ENCODE assay signal across 14 cellular contexts in the genomic region with DNA sequence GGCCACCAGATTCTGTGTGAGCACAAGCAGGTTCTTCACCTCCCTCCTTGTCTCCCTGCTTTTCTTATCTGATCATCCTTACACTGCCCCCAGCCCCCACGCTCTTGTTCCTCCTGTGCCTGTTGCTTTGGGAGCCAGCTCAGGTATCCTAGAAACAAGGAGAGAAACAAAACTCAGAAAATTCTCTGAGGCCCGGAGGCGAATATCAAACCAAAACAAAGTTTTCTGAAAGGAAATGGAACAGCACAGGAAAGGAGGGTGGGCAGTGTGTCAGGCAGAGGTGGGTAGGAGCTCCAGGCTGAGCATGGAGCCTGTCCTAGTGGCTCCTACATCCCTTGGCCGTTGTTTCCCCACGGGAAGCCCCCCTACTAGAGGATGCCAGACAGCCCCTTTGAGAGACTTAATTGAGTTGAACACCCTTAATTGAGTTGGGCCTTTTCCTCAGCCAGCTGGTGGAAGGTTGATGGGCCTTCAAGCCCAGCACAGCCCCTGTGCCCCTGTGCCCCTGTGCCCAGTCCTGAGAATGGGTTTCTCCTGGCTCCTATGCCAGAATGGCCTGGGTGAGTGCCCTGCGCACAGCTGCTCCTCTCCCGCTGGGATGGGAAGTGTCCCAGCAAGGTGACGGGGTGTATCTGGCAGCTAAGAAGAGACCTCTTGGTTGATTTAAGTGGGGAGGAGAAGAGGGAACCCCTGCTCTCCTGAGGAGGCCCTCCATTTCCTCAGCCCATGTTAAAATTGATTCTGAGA. TPM values are rescaled to one million over a fixed set of nuclear protein-coding genes. Genes with fewer than 3 reads are reported as not detected.
DNase-seq lines count a peak whose midpoint lies in the region; ATAC-seq, FAIRE-seq and TF ChIP-seq lines count a peak whose summit lies in the region.
"Had no signal": no experiment of that assay in that cellular context is flagged by ENCODE, and none has a peak within 500 bp of the region (broad histone marks: within the 10 kb centered on the region; RNA-seq: fewer than 3 reads in every experiment).

No MANE protein-coding gene starts in this region.

- peak overlapping the region; percentile 47 for H2AK5ac ChIP-seq in trophoblast cell (ENCODE audit: low read length)

- no peaks in the 10 kb centered on the region for H3K9me1 ChIP-seq in endothelial cell of umbilical vein (replicated peaks; ENCODE audit: control insufficient read depth, extremely low read depth, insufficient read depth, low read length)

- peak overlapping the region; percentile 67 for H3K18ac ChIP-seq in trophoblast cell (ENCODE audit: low read length)

- no peaks in the 10 kb centered on the region for H3K4me1 ChIP-seq in CD4-positive, CD25-positive, alpha-beta regulatory T cell (ENCODE audit: control insufficient read depth, insufficient read depth, low read length, poor library complexity, severe bottlenecking)
- H3K4me1 ChIP-seq in RWPE2 (ENCODE audit: insufficient read depth, poor library complexity, severe bottlenecking) = peaks cover 62% of the 10 kb centered on the region
- peaks cover 27% of the 10 kb centered on the region for H3K4me1 ChIP-seq in endothelial cell of umbilical vein (ENCODE audit: control insufficient read depth, extremely low read depth, insufficient read depth, low read length)
- H3K4me1 ChIP-seq in trophoblast cell (ENCODE audit: control insufficient read depth in 1 of 2, insufficient read depth in 2 of 2, low read length in 2 of 2) = peaks cover 25 to 32% of the 10 kb centered on the region in 2 experiments

- H3K4me1 Mint-ChIP-seq in CD4-positive, CD25-positive, alpha-beta regulatory T cell = peaks cover 0 to 9% (median 4%) of the 10 kb centered on the region in 4 donors

- H2AFZ ChIP-seq in endothelial cell of umbilical vein (ENCODE audit: low read depth, low read length) = no peak overlapping the region
- no peak overlapping the region for H2AFZ ChIP-seq in trophoblast cell (ENCODE audit: insufficient read depth, low read length, poor library complexity)

- no peak overlapping the region for H3K27ac ChIP-seq in CD4-positive, CD25-positive, alpha-beta regulatory T cell (ENCODE audit: insufficient read depth, low read length, poor library complexity, severe bottlenecking)
- H3K27ac ChIP-seq in RWPE2 (ENCODE audit: poor library complexity, severe bottlenecking) (peak overlapping the region; percentile 90), endothelial cell of umbilical vein (ENCODE audit: insufficient read depth, low read depth, low read length) (no peak overlapping the region), trophoblast cell (ENCODE audit: low read depth, low read length) (peak overlapping the region; percentile 85)

- H3K36me3 ChIP-seq in CD4-positive, CD25-positive, alpha-beta regulatory T cell (ENCODE audit: control insufficient read depth, insufficient read depth, low read length) = peaks cover 9% of the 10 kb centered on the region
- H3K36me3 ChIP-seq in RWPE2 (ENCODE audit: low read depth) (peaks cover 49% of the 10 kb centered on the region), endothelial cell of umbilical vein (ENCODE audit: control insufficient read depth in 2 of 2, extremely low read depth in 1 of 2, insufficient read depth in 2 of 2, low read length in 2 of 2) (peaks cover 0 to 6% of the 10 kb centered on the region in 2 experiments), trophoblast cell (ENCODE audit: control insufficient read depth in 1 of 2, insufficient read depth in 2 of 2, low read length in 2 of 2) (peaks cover 5 to 8% of the 10 kb centered on the region in 2 experiments)

- H2BK120ac ChIP-seq in trophoblast cell (ENCODE audit: insufficient read depth, low read length, poor library complexity) = peak overlapping the region; percentile 98

- peak overlapping the region; percentile 64 for H4K8ac ChIP-seq in trophoblast cell (ENCODE audit: low read depth, low read length)

- peak overlapping the region; percentile 95 for H2BK5ac ChIP-seq in trophoblast cell (ENCODE audit: low read depth, low read length, poor library complexity)

- H3K27me3 ChIP-seq in CD4-positive, CD25-positive, alpha-beta regulatory T cell (ENCODE audit: control insufficient read depth, insufficient read depth, low read length) = no peaks in the 10 kb centered on the region
- H3K27me3 ChIP-seq in RWPE2 (ENCODE audit: insufficient read depth, poor library complexity, severe bottlenecking) = no peaks in the 10 kb centered on the region
- H3K27me3 ChIP-seq in endothelial cell of umbilical vein (ENCODE audit: control insufficient read depth in 2 of 2, insufficient read depth in 2 of 2, low read length in 2 of 2) = no peaks in the 10 kb centered on the region
- H3K27me3 ChIP-seq in trophoblast cell (ENCODE audit: insufficient read depth, low read length) = no peaks in the 10 kb centered on the region

- CTCF ChIA-PET in endothelial cell of umbilical vein (lab: Charles Lee) = interaction anchor here (1.1 to 15.9 kb wide), 4 partner anchors 17 to 201 kb away, joined by 3 to 754 read pairs (median 6); a partner anchor contains a TSS

- TF ChIP-seq CTCF in RWPE2 (IDR thresholded peaks at IDR 0.05; ENCODE audit: poor library complexity, severe bottlenecking) (no peak), endothelial cell of umbilical vein (IDR thresholded peaks at IDR 0.05; ENCODE audit: extremely low read depth in 1 of 2, insufficient read depth in 1 of 2, low read depth in 1 of 2, low read length in 2 of 2) (no peak)

- peak overlapping the region; percentile 97 for H2BK12ac ChIP-seq in trophoblast cell (ENCODE audit: low read length)

- no peak overlapping the region for H3K4me3 Mint-ChIP-seq in CD4-positive, CD25-positive, alpha-beta regulatory T cell
- H3K4me3 Mint-ChIP-seq: activated CD8-positive, alpha-beta memory T cell treated with anti-CD3 and anti-CD28 coated beads, Interleukin-2, amount 10 ng/mL, durations not matched to agents 7 days and 5 days; natural killer cell had no signal

- no peak for ATAC-seq in CD4-positive, CD25-positive, alpha-beta regulatory T cell (ENCODE audit: low read depth in 2 of 2)
- no peak for ATAC-seq in RWPE2 (ENCODE audit: low read depth)
- ATAC-seq in HG02642 (IDR thresholded peaks at IDR 0.05; ENCODE audit: poor library complexity, unreplicated experiment) = no peak
- ATAC-seq: activated CD8-positive, alpha-beta memory T cell treated with anti-CD3 and anti-CD28 coated beads, Interleukin-2, amount 10 ng/mL, durations not matched to agents 7 days and 5 days; natural killer cell had no signal

- no peak overlapping the region for H3K4me2 ChIP-seq in endothelial cell of umbilical vein (ENCODE audit: insufficient read depth, low read length)
- peak overlapping the region; percentile 25 for H3K4me2 ChIP-seq in trophoblast cell (ENCODE audit: low read length)

- TF ChIP-seq POLR2A in endothelial cell of umbilical vein (IDR thresholded peaks at IDR 0.05; ENCODE audit: low read depth, low read length) = no peak

- peak overlapping the region; percentile 97 for H4K91ac ChIP-seq in trophoblast cell (ENCODE audit: low read depth, low read length)

- H3K9me3 Mint-ChIP-seq in CD4-positive, CD25-positive, alpha-beta regulatory T cell = no peaks in the 10 kb centered on the region
- H3K9me3 Mint-ChIP-seq: natural killer cell had no signal

- peaks cover 18% of the 10 kb centered on the region for H3K36me3 Mint-ChIP-seq in CD4-positive, CD25-positive, alpha-beta regulatory T cell
- H3K36me3 Mint-ChIP-seq: natural killer cell had no signal

- H3K79me1 ChIP-seq in trophoblast cell (ENCODE audit: low read length) = peaks cover 24% of the 10 kb centered on the region

- dilution Hi-C loops in endothelial cell of umbilical vein (cut with MboI; ENCODE audit: extremely low pct_ligation_motif_present, low sequenced_read_pairs) = no loop called here

- BruUV-seq in endothelial cell of umbilical vein (replicated peaks; lab: Mats Ljungman, UMichigan) = no TSS peak

- H3K23ac ChIP-seq in trophoblast cell (ENCODE audit: low read length) = no peak overlapping the region

- no peak for FAIRE-seq in endothelial cell of umbilical vein (lab: Jason Lieb, UNC)
- FAIRE-seq: K562 had no signal

- peak overlapping the region; percentile 4 for H4K12ac ChIP-seq in trophoblast cell (ENCODE audit: low read depth, low read length)

- H3K4me3 ChIP-seq in CD4-positive, CD25-positive, alpha-beta regulatory T cell (ENCODE audit: low read depth, low read length) = no peak overlapping the region
- H3K4me3 ChIP-seq in RWPE2 (ENCODE audit: severe bottlenecking) = no peak overlapping the region
- no peak overlapping the region for H3K4me3 ChIP-seq in endothelial cell of umbilical vein (replicated peaks in 1 of 3; ENCODE audit: insufficient read depth in 1 of 3, low read depth in 1 of 3, low read length in 3 of 3)
- H3K4me3 ChIP-seq in trophoblast cell (ENCODE audit: low read depth, low read length) = no peak overlapping the region
- H3K4me3 ChIP-seq: K562 had no signal

- H3K9ac ChIP-seq in endothelial cell of umbilical vein (replicated peaks; ENCODE audit: extremely low read depth, insufficient read depth, low read length) = no peak overlapping the region
- H3K9ac ChIP-seq in trophoblast cell (ENCODE audit: low read length) = no peak overlapping the region

- peak overlapping the region; percentile 84 for H3K14ac ChIP-seq in trophoblast cell (ENCODE audit: low read length)

- peak overlapping the region; percentile 16 for H3K4ac ChIP-seq in trophoblast cell (ENCODE audit: low read depth, low read length)

- peaks cover 15% of the 10 kb centered on the region for H3K79me2 ChIP-seq in endothelial cell of umbilical vein (ENCODE audit: control insufficient read depth, insufficient read depth, low read length)
- H3K79me2 ChIP-seq in trophoblast cell (ENCODE audit: control insufficient read depth, insufficient read depth, low read length, poor library complexity) = peaks cover 9% of the 10 kb centered on the region

- no peak for DNase-seq in CD4-positive, CD25-positive, alpha-beta regulatory T cell
- DNase-seq in RWPE2 (ENCODE audit: low spot score) (no peak), endothelial cell of umbilical vein (ENCODE audit: low read depth, low spot score) (peak; percentile 71), trophoblast cell (peak; percentile 52 to 74), RPMI8226 (no peak), NCI-H1092 treated with DMSO at 0.1 percent for 48 hours (lab: John Stamatoyannopoulos, UW) (no peak), AML-193 (lab: John Stamatoyannopoulos, UW) (no peak)
- DNase-seq: activated CD8-positive, alpha-beta memory T cell treated with anti-CD3 and anti-CD28 coated beads, Interleukin-2, amount 10 ng/mL, durations not matched to agents 7 days and 5 days; C1 segment of cervical spinal cord; GF-D8; natural killer cell; NCI-H2029 treated with DMSO at 0.1 percent for 48 hours had no signal

- H3K27ac Mint-ChIP-seq in CD4-positive, CD25-positive, alpha-beta regulatory T cell = peak overlapping the region in 2 of 3 donors; percentile 63 to 71
- H3K27ac Mint-ChIP-seq: activated CD8-positive, alpha-beta memory T cell treated with anti-CD3 and anti-CD28 coated beads, Interleukin-2, amount 10 ng/mL, durations not matched to agents 7 days and 5 days had no signal

- no peaks in the 10 kb centered on the region for H3K9me3 ChIP-seq in CD4-positive, CD25-positive, alpha-beta regulatory T cell (ENCODE audit: control insufficient read depth in 2 of 2, low read length in 2 of 2)
- H3K9me3 ChIP-seq in RWPE2 (ENCODE audit: severe bottlenecking) (no peaks in the 10 kb centered on the region), endothelial cell of umbilical vein (replicated peaks; ENCODE audit: control insufficient read depth, insufficient read depth, low read length) (no peaks in the 10 kb centered on the region), trophoblast cell (ENCODE audit: insufficient read depth, low read depth, low read length) (peaks cover 2% of the 10 kb centered on the region)

- no peaks in the 10 kb centered on the region for H4K20me1 ChIP-seq in endothelial cell of umbilical vein (replicated peaks; ENCODE audit: control insufficient read depth, extremely low read depth, insufficient read depth, low read length)

- no CpG with 5 or more reads among the region's 8 CpGs for WGBS in trophoblast cell (ENCODE audit: extremely low coverage, insufficient coverage, insufficient read length)

- POLR2A ChIA-PET in endothelial cell of umbilical vein (lab: Charles Lee) = no interaction called here

- intact Hi-C loops in endothelial cell of umbilical vein (cut with micrococcal nuclease) = no loop called here

- H3K27me3 Mint-ChIP-seq in CD4-positive, CD25-positive, alpha-beta regulatory T cell = no peaks in the 10 kb centered on the region
- H3K27me3 Mint-ChIP-seq: activated CD8-positive, alpha-beta memory T cell treated with anti-CD3 and anti-CD28 coated beads, Interleukin-2, amount 10 ng/mL, durations not matched to agents 7 days and 5 days had no signal

RNA-seq across cellular contexts. Expression of a gene that starts 22.8 kb away (rescaled TPM):
- 42.2 TPM for total RNA-seq in CD4-positive, CD25-positive, alpha-beta regulatory T cell
- polyA plus RNA-seq in CD4-positive, CD25-positive, alpha-beta regulatory T cell = 10 to 100 TPM; 17.0 to 26.1 (median 24.5) TPM
- total RNA-seq in endothelial cell of umbilical vein = 11.4 and 15.0 TPM in 2 replicates
- 7.3 and 7.8 TPM in 2 replicates for polyA plus RNA-seq in endothelial cell of umbilical vein
- 4.2 and 5.8 TPM in 2 replicates for polyA plus RNA-seq in endothelial cell of umbilical vein (2011; cell fraction: cytosol; rRNA removed)
- polyA plus RNA-seq in endothelial cell of umbilical vein (2011; cell fraction: nucleus; rRNA removed) = 6.5 and 9.4 TPM in 2 replicates
- polyA plus RNA-seq in endothelial cell of umbilical vein (2012) = 2.4 and 3.3 TPM in 2 replicates
- polyA minus RNA-seq in endothelial cell of umbilical vein = 1.8 and 3.4 TPM in 2 replicates
- 2.8 TPM for polyA minus RNA-seq in endothelial cell of umbilical vein (2011; cell fraction: cytosol; rRNA and poly(A)+ RNA removed)
- 1.5 TPM in 1 of 2 replicates, not detected in the other for polyA minus RNA-seq in endothelial cell of umbilical vein (2011; cell fraction: nucleus; rRNA and poly(A)+ RNA removed)
- polyA plus RNA-seq in trophoblast cell (2013) = 6.6 and 7.8 TPM in 2 replicates

RNA-seq across cellular contexts. Expression of a gene that starts 30.8 kb away (rescaled TPM):
- 40.4 TPM for total RNA-seq in CD4-positive, CD25-positive, alpha-beta regulatory T cell
- polyA plus RNA-seq in CD4-positive, CD25-positive, alpha-beta regulatory T cell = 1 to 10 TPM; 1.9 to 3.1 (median 2.6) TPM
- 49.1 and 55.8 TPM in 2 replicates for total RNA-seq in endothelial cell of umbilical vein
- polyA plus RNA-seq in endothelial cell of umbilical vein = 12.3 and 12.7 TPM in 2 replicates
- polyA plus RNA-seq in endothelial cell of umbilical vein (2011; cell fraction: cytosol; rRNA removed) = 8.6 and 9.3 TPM in 2 replicates
- 70.8 and 89.9 TPM in 2 replicates for polyA plus RNA-seq in endothelial cell of umbilical vein (2011; cell fraction: nucleus; rRNA removed)
- 15.7 and 23.1 TPM in 2 replicates for polyA plus RNA-seq in endothelial cell of umbilical vein (2012)
- polyA minus RNA-seq in endothelial cell of umbilical vein = 41.6 and 59.5 TPM in 2 replicates
- 3.5 TPM for polyA minus RNA-seq in endothelial cell of umbilical vein (2011; cell fraction: cytosol; rRNA and poly(A)+ RNA removed)
- 69.2 and 84.3 TPM in 2 replicates for polyA minus RNA-seq in endothelial cell of umbilical vein (2011; cell fraction: nucleus; rRNA and poly(A)+ RNA removed)
- polyA plus RNA-seq in trophoblast cell (2013) = 19.2 and 19.4 TPM in 2 replicates

RNA-seq across cellular contexts. Expression of a gene that starts 33.6 kb away (rescaled TPM):
- 30.1 TPM for total RNA-seq in CD4-positive, CD25-positive, alpha-beta regulatory T cell
- polyA plus RNA-seq in CD4-positive, CD25-positive, alpha-beta regulatory T cell = 1 to 10 TPM in 2 of 4 donors, under 1 TPM in 2; 0.42 to 3.4 (median 1.4) TPM
- total RNA-seq in endothelial cell of umbilical vein = 4.0 and 5.6 TPM in 2 replicates
- 3.7 and 7.9 TPM in 2 replicates for polyA plus RNA-seq in endothelial cell of umbilical vein
- polyA plus RNA-seq in endothelial cell of umbilical vein (2011; cell fraction: cytosol; rRNA removed) = 1.7 and 2.5 TPM in 2 replicates
- 14.1 and 20.3 TPM in 2 replicates for polyA plus RNA-seq in endothelial cell of umbilical vein (2011; cell fraction: nucleus; rRNA removed)
- polyA plus RNA-seq in endothelial cell of umbilical vein (2012) = 1.2 and 2.1 TPM in 2 replicates
- 1.4 and 2.0 TPM in 2 replicates for polyA minus RNA-seq in endothelial cell of umbilical vein
- polyA minus RNA-seq in endothelial cell of umbilical vein (2011; cell fraction: cytosol; rRNA and poly(A)+ RNA removed) = not detected
- 3.5 and 4.1 TPM in 2 replicates for polyA minus RNA-seq in endothelial cell of umbilical vein (2011; cell fraction: nucleus; rRNA and poly(A)+ RNA removed)
- 5.1 and 5.5 TPM in 2 replicates for polyA plus RNA-seq in trophoblast cell (2013)

Comparison
In these comparisons a context has a peak if more than half of its experiments do, and no peak if none do; other contexts are left out.
1. DNase-seq: peak in endothelial cell of umbilical vein (single experiment) and trophoblast cell (2 of 2); none in CD4-positive, CD25-positive, alpha-beta regulatory T cell (0 of 3), RWPE2 (single experiment), RPMI8226 (single experiment), NCI-H1092 treated with DMSO at 0.1 percent for 48 hours (single experiment) and AML-193 (0 of 2).
2. H3K27ac ChIP-seq: peak in RWPE2 (single experiment) and trophoblast cell (single experiment); none in CD4-positive, CD25-positive, alpha-beta regulatory T cell (single experiment) and endothelial cell of umbilical vein (single experiment).